ENCODE assay signal across 1 cellular context in genomic region chr1:229843627-229844238, GRCh38.
TF ChIP-seq lines count a peak whose summit lies in the region.

No MANE protein-coding gene starts in this region.

TF ChIP-seq in K562, 482 proteins besides CTCF, POLR2A, EP300 and RAD21 (continued from another document):
- TF ChIP-seq CREB5 (CRISPR knock-in tag; IDR thresholded peaks at IDR 0.05) (no peak), MNT (conservative IDR thresholded peaks at IDR 0.05) (no peak), ZNF3 (CRISPR knock-in tag; IDR thresholded peaks at IDR 0.05) (no peak), SAP30 (IDR thresholded peaks at IDR 0.05; ENCODE audit: borderline replicate concordance, insufficient read depth, low read depth, low read length, poor library complexity, severe bottlenecking) (no peak), E4F1 (CRISPR knock-in tag; IDR thresholded peaks at IDR 0.05; ENCODE audit: borderline replicate concordance) (no peak), ETV1 (tag; conservative IDR thresholded peaks at IDR 0.05; ENCODE audit: low read depth) (no peak), NFE2 (IDR thresholded peaks at IDR 0.05; ENCODE audit: low read depth) (no peak), SMC3 (conservative IDR thresholded peaks at IDR 0.05; ENCODE audit: insufficient read depth, low read depth, low read length) (peak; percentile 28; the same call in 1 of the 2 replicates), ZNF384 (IDR thresholded peaks at IDR 0.05; ENCODE audit: low read depth, low read length) (no peak), FOSL1 (tag; conservative IDR thresholded peaks at IDR 0.05) (peak; percentile 48; the same call in 1 of the 2 replicates), DEAF1 (CRISPR knock-in tag; IDR thresholded peaks at IDR 0.05) (0 out of 2 replicates have a peak, but pooled peaks have one; percentile 35), ETV6 (IDR thresholded peaks at IDR 0.05; ENCODE audit: borderline replicate concordance in 1 of 2, low read depth in 2 of 2, low read length in 1 of 2) (no peak), ETV6 (CRISPR knock-in tag; IDR thresholded peaks at IDR 0.05; ENCODE audit: borderline replicate concordance) (no peak), CTBP1 (IDR thresholded peaks at IDR 0.05; ENCODE audit: borderline replicate concordance) (peak; percentile 79), RBM14 (IDR thresholded peaks at IDR 0.05; ENCODE audit: borderline replicate concordance, insufficient read depth, low read depth, low read length) (no peak), POLR2B (IDR thresholded peaks at IDR 0.05; ENCODE audit: low read depth, partially characterized antibody) (no peak), TARDBP (IDR thresholded peaks at IDR 0.05) (no peak), CEBPG (CRISPR knock-in tag; IDR thresholded peaks at IDR 0.05) (no peak), CEBPG (tag; conservative IDR thresholded peaks at IDR 0.05 in 1 of 2, IDR thresholded peaks at IDR 0.05 in 1 of 2) (no peak), BRF2 (IDR thresholded peaks at IDR 0.05; ENCODE audit: borderline replicate concordance, insufficient read depth, insufficient read length) (no peak), CREB3L1 (IDR thresholded peaks at IDR 0.05; ENCODE audit: borderline replicate concordance, low read depth) (no peak), ZNF707 (CRISPR knock-in tag; conservative IDR thresholded peaks at IDR 0.05) (no peak), MAFF (IDR thresholded peaks at IDR 0.05; ENCODE audit: low read length) (no peak; the same call in 1 of the 2 replicates), ZNF668 (CRISPR knock-in tag; IDR thresholded peaks at IDR 0.05) (no peak), HDAC8 (tag; IDR thresholded peaks at IDR 0.05) (no peak), NR2C1 (IDR thresholded peaks at IDR 0.05) (no peak), NR2C1 (tag; IDR thresholded peaks at IDR 0.05) (no peak), FIP1L1 (IDR thresholded peaks at IDR 0.05; ENCODE audit: low read depth, low read length, poor library complexity, severe bottlenecking) (no peak), HNRNPK (IDR thresholded peaks at IDR 0.05; ENCODE audit: low read depth, low read length, poor library complexity, severe bottlenecking) (no peak), RCOR1 (IDR thresholded peaks at IDR 0.05; ENCODE audit: borderline replicate concordance in 1 of 2, low read depth in 2 of 2, low read length in 2 of 2) (peak in 1 of 2 experiments; percentile 32; a peak in 1 of 4 replicates), STAG1 (CRISPR knock-in tag; IDR thresholded peaks at IDR 0.05; ENCODE audit: borderline replicate concordance) (peak; percentile 27; the same call in 1 of the 2 replicates), CCAR2 (IDR thresholded peaks at IDR 0.05; ENCODE audit: low read depth, low read length) (no peak), PKNOX1 (IDR thresholded peaks at IDR 0.05) (peak; percentile 77), ZNF766 (CRISPR knock-in tag; conservative IDR thresholded peaks at IDR 0.05) (no peak), OTX1 (CRISPR knock-in tag; IDR thresholded peaks at IDR 0.05) (no peak), JUND (IDR thresholded peaks at IDR 0.05; ENCODE audit: borderline replicate concordance, low read depth, low read length) (peak; percentile 49; the same call in 1 of the 2 replicates), JUND (tag; IDR thresholded peaks at IDR 0.05; ENCODE audit: borderline replicate concordance, low read depth, low read length) (peak; percentile 51; the same call in 1 of the 3 replicates)
- TF ChIP-seq, protein P1, sequence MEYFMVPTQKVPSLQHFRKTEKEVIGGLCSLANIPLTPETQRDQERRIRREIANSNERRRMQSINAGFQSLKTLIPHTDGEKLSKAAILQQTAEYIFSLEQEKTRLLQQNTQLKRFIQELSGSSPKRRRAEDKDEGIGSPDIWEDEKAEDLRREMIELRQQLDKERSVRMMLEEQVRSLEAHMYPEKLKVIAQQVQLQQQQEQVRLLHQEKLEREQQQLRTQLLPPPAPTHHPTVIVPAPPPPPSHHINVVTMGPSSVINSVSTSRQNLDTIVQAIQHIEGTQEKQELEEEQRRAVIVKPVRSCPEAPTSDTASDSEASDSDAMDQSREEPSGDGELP (CRISPR knock-in tag; IDR thresholded peaks at IDR 0.05; ENCODE audit: borderline replicate concordance): no peak
- TF ChIP-seq, protein P2, sequence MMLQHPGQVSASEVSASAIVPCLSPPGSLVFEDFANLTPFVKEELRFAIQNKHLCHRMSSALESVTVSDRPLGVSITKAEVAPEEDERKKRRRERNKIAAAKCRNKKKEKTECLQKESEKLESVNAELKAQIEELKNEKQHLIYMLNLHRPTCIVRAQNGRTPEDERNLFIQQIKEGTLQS (IDR thresholded peaks at IDR 0.05): peak; percentile 34; the same call in 1 of the 2 replicates
- TF ChIP-seq, protein P2 (CRISPR knock-in tag; conservative IDR thresholded peaks at IDR 0.05): no peak
- TF ChIP-seq, protein P3, sequence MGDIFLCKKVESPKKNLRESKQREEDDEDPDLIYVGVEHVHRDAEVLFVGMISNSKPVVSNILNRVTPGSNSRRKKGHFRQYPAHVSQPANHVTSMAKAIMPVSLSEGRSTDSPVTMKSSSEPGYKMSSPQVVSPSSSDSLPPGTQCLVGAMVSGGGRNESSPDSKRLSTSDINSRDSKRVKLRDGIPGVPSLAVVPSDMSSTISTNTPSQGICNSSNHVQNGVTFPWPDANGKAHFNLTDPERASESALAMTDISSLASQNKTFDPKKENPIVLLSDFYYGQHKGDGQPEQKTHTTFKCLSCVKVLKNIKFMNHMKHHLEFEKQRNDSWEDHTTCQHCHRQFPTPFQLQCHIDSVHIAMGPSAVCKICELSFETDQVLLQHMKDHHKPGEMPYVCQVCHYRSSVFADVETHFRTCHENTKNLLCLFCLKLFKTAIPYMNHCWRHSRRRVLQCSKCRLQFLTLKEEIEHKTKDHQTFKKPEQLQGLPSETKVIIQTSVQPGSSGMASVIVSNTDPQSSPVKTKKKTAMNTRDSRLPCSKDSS (IDR thresholded peaks at IDR 0.05; ENCODE audit: low read depth, partially characterized antibody): no peak
- TF ChIP-seq, protein P4, sequence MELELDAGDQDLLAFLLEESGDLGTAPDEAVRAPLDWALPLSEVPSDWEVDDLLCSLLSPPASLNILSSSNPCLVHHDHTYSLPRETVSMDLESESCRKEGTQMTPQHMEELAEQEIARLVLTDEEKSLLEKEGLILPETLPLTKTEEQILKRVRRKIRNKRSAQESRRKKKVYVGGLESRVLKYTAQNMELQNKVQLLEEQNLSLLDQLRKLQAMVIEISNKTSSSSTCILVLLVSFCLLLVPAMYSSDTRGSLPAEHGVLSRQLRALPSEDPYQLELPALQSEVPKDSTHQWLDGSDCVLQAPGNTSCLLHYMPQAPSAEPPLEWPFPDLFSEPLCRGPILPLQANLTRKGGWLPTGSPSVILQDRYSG (tag; conservative IDR thresholded peaks at IDR 0.05; ENCODE audit: low read depth): no peak
- TF ChIP-seq, protein P5, sequence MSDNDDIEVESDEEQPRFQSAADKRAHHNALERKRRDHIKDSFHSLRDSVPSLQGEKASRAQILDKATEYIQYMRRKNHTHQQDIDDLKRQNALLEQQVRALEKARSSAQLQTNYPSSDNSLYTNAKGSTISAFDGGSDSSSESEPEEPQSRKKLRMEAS (CRISPR knock-in tag; IDR thresholded peaks at IDR 0.05): no peak
